Comparison of ENCODE assay signal across 10 cellular contexts in genomic region chr7:32670105-32670504, GRCh38.
A peak's percentile ranks its signal among the peaks of the same experiment; 100 is the strongest.
DNase-seq lines count a peak whose midpoint lies in the region; ATAC-seq, FAIRE-seq and TF ChIP-seq lines count a peak whose summit lies in the region.
"Had no signal": no experiment of that assay in that cellular context is flagged by ENCODE, and none has a peak within 500 bp of the region (broad histone marks: within the 10 kb centered on the region; RNA-seq: fewer than 3 reads in every experiment).

No MANE protein-coding gene starts in this region.

- H3K27ac ChIP-seq in HepG2 (ENCODE audit: extremely low read length, insufficient read depth, low read length) = peak overlapping the region; percentile 97
- no peak overlapping the region for H3K27ac ChIP-seq in kidney (ENCODE audit: low read depth in 2 of 2, low read length in 2 of 2)

- FAIRE-seq in HepG2 (lab: Jason Lieb, UNC) = peak; percentile 78
- FAIRE-seq in kidney (lab: Jason Lieb, UNC) = no peak

- H4K20me1 ChIP-seq in HepG2 (ENCODE audit: insufficient read depth, low read length) = no peaks in the 10 kb centered on the region

- H3K79me2 ChIP-seq in HepG2 (ENCODE audit: insufficient read depth, low read length) = peaks cover 4% of the 10 kb centered on the region

- H3K36me3 ChIP-seq in BE2C (no peaks in the 10 kb centered on the region), HepG2 (replicated peaks in 1 of 2; ENCODE audit: control insufficient read depth in 1 of 2, insufficient read depth in 2 of 2, low read length in 2 of 2) (no peaks in the 10 kb centered on the region), kidney (ENCODE audit: control insufficient read depth in 1 of 2, insufficient read depth in 2 of 2, low read length in 2 of 2) (no peaks in the 10 kb centered on the region)

- H3K9ac ChIP-seq in HepG2 (ENCODE audit: insufficient read depth, low read depth, low read length) = peak overlapping the region; percentile 79
- H3K9ac ChIP-seq in kidney (ENCODE audit: low read length in 2 of 2) = no peak overlapping the region

- TF ChIP-seq EP300 in HepG2 (IDR thresholded peaks at IDR 0.05; ENCODE audit: low read depth in 2 of 2, low read length in 2 of 2) (peak; percentile 85 to 94), HepG2 (CRISPR knock-in tag; IDR thresholded peaks at IDR 0.05; ENCODE audit: borderline replicate concordance) (peak; percentile 94)

- no peaks in the 10 kb centered on the region for H3K27me3 ChIP-seq in BE2C
- no peaks in the 10 kb centered on the region for H3K27me3 ChIP-seq in HepG2 (ENCODE audit: control insufficient read depth in 1 of 2, insufficient read depth in 2 of 2, low read length in 2 of 2)

- H3K9me3 ChIP-seq in BE2C = no peaks in the 10 kb centered on the region
- no peaks in the 10 kb centered on the region for H3K9me3 ChIP-seq in HepG2 (ENCODE audit: low read length)
- H3K9me3 ChIP-seq in kidney (ENCODE audit: control insufficient read depth in 1 of 2, low read length in 2 of 2) = peaks cover 0 to 5% of the 10 kb centered on the region in 2 donors

- TF ChIP-seq POLR2A in HepG2 (IDR thresholded peaks at IDR 0.05; ENCODE audit: insufficient read depth in 1 of 2, low read depth in 2 of 2, low read length in 2 of 2) = no peak

- H3K4me3 ChIP-seq in BE2C (ENCODE audit: low read depth, low read length) (peak overlapping the region; percentile 32), astrocyte of the cerebellum (ENCODE audit: low read depth, low read length) (peak overlapping the region; percentile 35), HepG2 (replicated peaks in 1 of 3; ENCODE audit: insufficient read depth in 1 of 3, low read depth in 2 of 3, low read length in 3 of 3) (peak overlapping the region in 1 of 3 experiments; percentile 32; a peak in 1 of 6 replicates), kidney (ENCODE audit: low read length in 2 of 2) (no peak overlapping the region)

- CTCF ChIA-PET in HepG2 (lab: Yijun Ruan, JAX; ENCODE audit: low intra/inter-chr PET ratio, low total read pairs) = no interaction called here

- no TSS peak for BruUV-seq in HepG2 (replicated peaks; lab: Mats Ljungman, UMichigan)

- H3K4me1 ChIP-seq in BE2C (peaks cover 17% of the 10 kb centered on the region), HepG2 (ENCODE audit: insufficient read depth, low read length) (peaks cover 72% of the 10 kb centered on the region), kidney (ENCODE audit: control insufficient read depth in 1 of 2, insufficient read depth in 1 of 2, low read depth in 1 of 2, low read length in 2 of 2) (no peaks in the 10 kb centered on the region)

- in situ Hi-C loops in astrocyte of the cerebellum (cut with HindIII; ENCODE audit: low sequenced_read_pairs) = no loop called here
- in situ Hi-C loops in HepG2 (cut with HindIII; ENCODE audit: extremely low pct_ligation_motif_present, low pct_unique_long_range_greater_than_20kb) = no loop called here

- TF ChIP-seq RAD21 in HepG2 (CRISPR knock-in tag; IDR thresholded peaks at IDR 0.05) = no peak

- POLR2A ChIA-PET in HepG2 (lab: Yijun Ruan, JAX) = interaction anchor here (0.8 to 3.7 kb wide), 7 partner anchors 9 to 287 kb away, joined by 3 to 25 read pairs (median 4); partner anchors contain the start of genes AVL9 and FKBP9

- H3K4me2 ChIP-seq in HepG2 (ENCODE audit: low read depth, low read length) = peak overlapping the region; percentile 67

- intact Hi-C loops in HepG2 (cut with micrococcal nuclease; ENCODE audit: unreplicated experiment) (no loop called here), kidney (cut with DNase I) (no loop called here), sciatic nerve (cut with DNase I) (no loop called here)

- WGBS in HepG2 (ENCODE audit: low lambda C conversion rate) = under 1% methylated on average over 3 of the region's 3 CpGs

- H2AFZ ChIP-seq in HepG2 (ENCODE audit: low read length) = no peak overlapping the region

- DNase-seq in BE2C = peak; percentile 74
- peak in 44 of 76 experiments; percentile 1 to 68 (median 29) for DNase-seq in HUDEP-2 (lab: John Stamatoyannopoulos, UW; ENCODE audit: unreplicated experiment in 76 of 76)
- DNase-seq in astrocyte of the cerebellum (ENCODE audit: low read depth) = no peak
- DNase-seq in HepG2 (ENCODE audit: low spot score) = peak; percentile 94
- no peak for DNase-seq in kidney
- no peak for DNase-seq in sciatic nerve (ENCODE audit: low spot score)
- DNase-seq: activated CD8-positive, alpha-beta T cell treated with anti-CD3 and anti-CD28 coated beads for 36 hours; NCI-H2171 had no signal

- ATAC-seq in HepG2 = peak; percentile 75
- ATAC-seq in HG03095 (IDR thresholded peaks at IDR 0.05; ENCODE audit: unreplicated experiment) = no peak
- no peak for ATAC-seq in sciatic nerve
- ATAC-seq in HG02840 (IDR thresholded peaks at IDR 0.05; ENCODE audit: low FRiP score, unreplicated experiment) = no peak
- ATAC-seq: activated CD8-positive, alpha-beta T cell treated with anti-CD3 and anti-CD28 coated beads for 36 hours had no signal

- TF ChIP-seq CTCF in BE2C (IDR thresholded peaks at IDR 0.05; ENCODE audit: low read depth, low read length) (no peak), astrocyte of the cerebellum (IDR thresholded peaks at IDR 0.05; ENCODE audit: low read depth, low read length, missing control alignments) (no peak), HepG2 (CRISPR knock-in tag; IDR thresholded peaks at IDR 0.05) (no peak), kidney (IDR thresholded peaks at IDR 0.05; ENCODE audit: borderline replicate concordance, extremely low read depth, insufficient read depth) (no peak)

TF ChIP-seq in HepG2, 621 proteins besides CTCF, POLR2A, EP300 and RAD21 (continues in another document):
- no peak for TF ChIP-seq GPBP1L1 (CRISPR knock-in tag; IDR thresholded peaks at IDR 0.05)
- TF ChIP-seq PRDM4 (CRISPR knock-in tag; IDR thresholded peaks at IDR 0.05; ENCODE audit: borderline replicate concordance) = no peak
- TF ChIP-seq ESRRA (CRISPR knock-in tag; IDR thresholded peaks at IDR 0.05; ENCODE audit: low read depth) = no peak
- TF ChIP-seq ZNF83 (CRISPR knock-in tag; IDR thresholded peaks at IDR 0.05; ENCODE audit: borderline replicate concordance) = no peak
- TF ChIP-seq ZNF768 (CRISPR knock-in tag; IDR thresholded peaks at IDR 0.05) = no peak
- TF ChIP-seq ISX (CRISPR knock-in tag; conservative IDR thresholded peaks at IDR 0.05) = 0 out of 2 replicates have a peak, but pooled peaks have one; percentile 58
- TF ChIP-seq ZFP90 (CRISPR knock-in tag; IDR thresholded peaks at IDR 0.05; ENCODE audit: borderline replicate concordance) = 0 out of 2 replicates have a peak, but pooled peaks have one; percentile 53
- TF ChIP-seq ZKSCAN1 (IDR thresholded peaks at IDR 0.05; ENCODE audit: low read length) = no peak
- TF ChIP-seq NFYB (CRISPR knock-in tag; IDR thresholded peaks at IDR 0.05) = no peak
- TF ChIP-seq SNRNP70 (IDR thresholded peaks at IDR 0.05; ENCODE audit: low read depth, low read length) = no peak
- TF ChIP-seq RXRB (CRISPR knock-in tag; IDR thresholded peaks at IDR 0.05; ENCODE audit: borderline replicate concordance) = peak; percentile 89
- no peak for TF ChIP-seq ZNF878 (CRISPR knock-in tag; IDR thresholded peaks at IDR 0.05)
- TF ChIP-seq FUBP1 (CRISPR knock-in tag; IDR thresholded peaks at IDR 0.05; ENCODE audit: borderline replicate concordance) = no peak
- no peak for TF ChIP-seq ZNF616 (CRISPR knock-in tag; IDR thresholded peaks at IDR 0.05; ENCODE audit: low read depth)
- TF ChIP-seq CBFB (CRISPR knock-in tag; IDR thresholded peaks at IDR 0.05) = no peak

Comparison
In these comparisons a context has a peak if more than half of its experiments do, and no peak if none do; other contexts are left out.
1. DNase-seq: peak in BE2C (single experiment), HUDEP-2 (44 of 76) and HepG2 (single experiment); none in astrocyte of the cerebellum (single experiment), kidney (single experiment) and sciatic nerve (single experiment).
2. H3K4me3 ChIP-seq: peak in BE2C (single experiment) and astrocyte of the cerebellum (single experiment); none in kidney (0 of 2).